Comparison of ENCODE assay signal across 8 cellular contexts in genomic region chrX:48597353-48598264, GRCh38. TPM values are rescaled to one million over a fixed set of nuclear protein-coding genes. Genes with fewer than 3 reads are reported as not detected.
DNase-seq lines count a peak whose midpoint lies in the region; ATAC-seq and TF ChIP-seq lines count a peak whose summit lies in the region.

TSS of gene WDR13 (plus strand) at chrX:48597492. CDS start at chrX:48597997, 505 bp downstream.

- DNase-seq in DMS53 treated with DMSO at 0.1 percent for 48 hours (lab: John Stamatoyannopoulos, UW; ENCODE audit: unreplicated experiment) (peak; percentile 91), LoVo (ENCODE audit: low spot score) (peak; percentile 91), RWPE1 (ENCODE audit: low spot score) (peak; percentile 84), fibroblast of gingiva (ENCODE audit: low read depth) (peak; percentile 96), naive B cell (peak; percentile 84)
- peak; percentile 72 to 91 for DNase-seq in stimulated activated effector memory CD8-positive, alpha-beta T cell treated with anti-CD3 and anti-CD28 coated beads, Interleukin-12 subunit alpha, Interleukin-12 subunit beta, amount 100 ng/mL, for 72 hours (ENCODE audit: low spot score in 2 of 2)

- POLR2A ChIA-PET in RWPE1 (lab: Yijun Ruan, JAX; ENCODE audit: low non-redundant PET) = interaction anchor here (0.6 to 0.7 kb wide), 3 partner anchors 19 to 554 kb away, joined by 3 to 6 read pairs (median 3); partner anchors contain the start of gene RBM3

- peak within 1 kb of the TSS; percentile 98 for H3K27ac Mint-ChIP-seq in activated T-helper 17 cell treated with anti-CD3 and anti-CD28 coated beads, Interleukin-2, amount 50 U/mL, for 72 hours
- H3K27ac Mint-ChIP-seq in naive B cell = peak within 1 kb of the TSS; percentile 99 to 100 (median 100)
- H3K27ac Mint-ChIP-seq in stimulated activated effector memory CD8-positive, alpha-beta T cell treated with anti-CD3 and anti-CD28 coated beads, Interleukin-12 subunit alpha, Interleukin-12 subunit beta, amount 100 ng/mL, for 72 hours = peak within 1 kb of the TSS; percentile 100

- TF ChIP-seq CTCF in RWPE1 (conservative IDR thresholded peaks at IDR 0.05; ENCODE audit: low read depth) = no peak

- H3K4me3 Mint-ChIP-seq in activated T-helper 17 cell treated with anti-CD3 and anti-CD28 coated beads, Interleukin-2, amount 50 U/mL, for 72 hours = peak within 1 kb of the TSS; percentile 93
- peak within 1 kb of the TSS; percentile 94 to 100 (median 98) for H3K4me3 Mint-ChIP-seq in naive B cell
- H3K4me3 Mint-ChIP-seq in stimulated activated effector memory CD8-positive, alpha-beta T cell treated with anti-CD3 and anti-CD28 coated beads, Interleukin-12 subunit alpha, Interleukin-12 subunit beta, amount 100 ng/mL, for 72 hours = peak within 1 kb of the TSS; percentile 96

- no peaks in the 10 kb centered on the region for H3K9me3 Mint-ChIP-seq in activated T-helper 17 cell treated with anti-CD3 and anti-CD28 coated beads, Interleukin-2, amount 50 U/mL, for 72 hours
- H3K9me3 Mint-ChIP-seq in naive B cell = peaks cover 0 to 6% (median 0%) of the 10 kb centered on the region in 7 donors
- no peaks in the 10 kb centered on the region for H3K9me3 Mint-ChIP-seq in stimulated activated effector memory CD8-positive, alpha-beta T cell treated with anti-CD3 and anti-CD28 coated beads, Interleukin-12 subunit alpha, Interleukin-12 subunit beta, amount 100 ng/mL, for 72 hours

- peaks cover 4% of the 10 kb centered on the region for H3K4me1 Mint-ChIP-seq in activated T-helper 17 cell treated with anti-CD3 and anti-CD28 coated beads, Interleukin-2, amount 50 U/mL, for 72 hours
- H3K4me1 Mint-ChIP-seq in naive B cell = peaks cover 12 to 18% (median 17%) of the 10 kb centered on the region in 3 donors
- peaks cover 18% of the 10 kb centered on the region for H3K4me1 Mint-ChIP-seq in stimulated activated effector memory CD8-positive, alpha-beta T cell treated with anti-CD3 and anti-CD28 coated beads, Interleukin-12 subunit alpha, Interleukin-12 subunit beta, amount 100 ng/mL, for 72 hours

- H3K27ac ChIP-seq in RWPE1 = peak within 1 kb of the TSS; percentile 95

- H3K27me3 Mint-ChIP-seq in activated T-helper 17 cell treated with anti-CD3 and anti-CD28 coated beads, Interleukin-2, amount 50 U/mL, for 72 hours = no peaks in the 10 kb centered on the region
- no peaks in the 10 kb centered on the region for H3K27me3 Mint-ChIP-seq in naive B cell

- CTCF ChIA-PET in RWPE1 (lab: Yijun Ruan, JAX) = no interaction called here

- ATAC-seq in GM21786 (IDR thresholded peaks at IDR 0.05; ENCODE audit: unreplicated experiment) (peak; percentile 64), naive B cell (ENCODE audit: low read depth in 2 of 2) (peak; percentile 82 to 84)
- peak; percentile 94 for ATAC-seq in activated T-helper 17 cell treated with anti-CD3 and anti-CD28 coated beads, Interleukin-2, amount 50 U/mL, for 72 hours (replicated peaks)
- ATAC-seq in stimulated activated effector memory CD8-positive, alpha-beta T cell treated with anti-CD3 and anti-CD28 coated beads, Interleukin-12 subunit alpha, Interleukin-12 subunit beta, amount 100 ng/mL, for 72 hours = peak; percentile 93

- peaks cover 26% of the 10 kb centered on the region for H3K36me3 Mint-ChIP-seq in activated T-helper 17 cell treated with anti-CD3 and anti-CD28 coated beads, Interleukin-2, amount 50 U/mL, for 72 hours (ENCODE audit: low read depth)
- peaks cover 0 to 9% of the 10 kb centered on the region in 2 donors for H3K36me3 Mint-ChIP-seq in naive B cell
- H3K36me3 Mint-ChIP-seq in stimulated activated effector memory CD8-positive, alpha-beta T cell treated with anti-CD3 and anti-CD28 coated beads, Interleukin-12 subunit alpha, Interleukin-12 subunit beta, amount 100 ng/mL, for 72 hours = peaks cover 23% of the 10 kb centered on the region

RNA-seq across cellular contexts. Expression of gene WDR13, which starts in this region (rescaled TPM):
- total RNA-seq in activated T-helper 17 cell treated with anti-CD3 and anti-CD28 coated beads, Interleukin-2, amount 50 U/mL, for 72 hours = 10 to 100 TPM; 45.6 to 74.0 TPM
- 10 to 100 TPM; 54.4 to 85.0 (median 61.3) TPM for polyA plus RNA-seq in naive B cell (ENCODE audit: low read depth in 6 of 6)

Comparison
In these comparisons a context has a peak if more than half of its experiments do, and no peak if none do; other contexts are left out.
1. Peak in every context shown above with its lines: DNase-seq, ATAC-seq and H3K27ac ChIP-seq.